Comparison of ENCODE assay signal across 14 cellular contexts in genomic region chr2:46241344-46241743, GRCh38. TPM values are rescaled to one million over a fixed set of nuclear protein-coding genes. Genes with fewer than 3 reads are reported as not detected.
A peak's percentile ranks its signal among the peaks of the same experiment; 100 is the strongest.
DNase-seq lines count a peak whose midpoint lies in the region; ATAC-seq and TF ChIP-seq lines count a peak whose summit lies in the region.
"Had no signal": no experiment of that assay in that cellular context is flagged by ENCODE, and none has a peak within 500 bp of the region (broad histone marks: within the 10 kb centered on the region; RNA-seq: fewer than 3 reads in every experiment).

No MANE protein-coding gene starts in this region.

- TF ChIP-seq POLR2A in adrenal gland (IDR thresholded peaks at IDR 0.05), result no peak

- no peak overlapping the region for H3K4me3 ChIP-seq in choroid plexus epithelial cell (ENCODE audit: low read depth, low read length)
- no peak overlapping the region for H3K4me3 ChIP-seq in MG63
- no peak overlapping the region for H3K4me3 ChIP-seq in adrenal gland
- H3K4me3 ChIP-seq: BLaER1, thyroid gland had no signal

- no peak overlapping the region for H3K27ac ChIP-seq in adrenal gland
- H3K27ac ChIP-seq: BLaER1, thyroid gland had no signal

- ATAC-seq in GM21528 (IDR thresholded peaks at IDR 0.05; ENCODE audit: low FRiP score, unreplicated experiment), result no peak
- ATAC-seq: T-helper 17 cell had no signal

- DNase-seq in A172 (ENCODE audit: low spot score) (peak; percentile 45), ELR (ENCODE audit: low read depth) (peak; percentile 61), NCI-H2196 treated with DMSO at 0.1 percent for 48 hours (lab: John Stamatoyannopoulos, UW; ENCODE audit: unreplicated experiment) (peak; percentile 65), choroid plexus epithelial cell (ENCODE audit: low read depth) (peak; percentile 46), MG63 (no peak), adrenal gland (no peak), inferior parietal cortex (ENCODE audit: extremely low spot score) (no peak)
- DNase-seq: activated naive CD8-positive, alpha-beta T cell treated with anti-CD3 and anti-CD28 coated beads, Interleukin-2, amount 10 ng/mL, durations not matched to agents 7 days and 5 days; NCI-H82; right cardiac atrium; T-helper 17 cell; thyroid gland had no signal

- intact Hi-C loops in adrenal gland (cut with DNase I), result no loop called here

- H3K4me1 ChIP-seq in adrenal gland (replicated peaks in 1 of 2), result no peaks in the 10 kb centered on the region
- H3K4me1 ChIP-seq: thyroid gland had no signal

- no peaks in the 10 kb centered on the region for H3K36me3 ChIP-seq in MG63
- H3K36me3 ChIP-seq in adrenal gland (replicated peaks in 1 of 2), result no peaks in the 10 kb centered on the region
- H3K36me3 ChIP-seq: BLaER1, thyroid gland had no signal

- H3K27me3 ChIP-seq in MG63, result no peaks in the 10 kb centered on the region
- H3K27me3 ChIP-seq in adrenal gland, result no peaks in the 10 kb centered on the region
- H3K27me3 ChIP-seq: BLaER1, thyroid gland had no signal

- TF ChIP-seq CTCF in choroid plexus epithelial cell (conservative IDR thresholded peaks at IDR 0.05; ENCODE audit: low read depth, low read length) (no peak), adrenal gland (IDR thresholded peaks at IDR 0.05) (no peak)

- 51 to 60% (median 55%) methylated on average over 1 to 2 of the region's 2 CpGs for WGBS in adrenal gland, 4 donors

- no peaks in the 10 kb centered on the region for H3K9me3 ChIP-seq in MG63
- no peaks in the 10 kb centered on the region for H3K9me3 ChIP-seq in adrenal gland (replicated peaks in 1 of 3)
- H3K9me3 ChIP-seq: thyroid gland had no signal

RNA-seq across cellular contexts. Expression of gene EPAS1, which starts 55.9 kb away (rescaled TPM):
- 8.0 and 14.0 TPM in 2 replicates for total RNA-seq in A172 (2014; rRNA removed; shearing (Covaris generic))
- total RNA-seq in MG63 (2014; rRNA removed; shearing (Covaris generic); ENCODE audit: low replicate concordance), result 27.6 and 46.1 TPM in 2 replicates
- total RNA-seq in adrenal gland, result 100 to 1,000 TPM; 124 to 307 (median 237) TPM
- 100 to 1,000 TPM in 1 of 3 donors, 10 to 100 TPM in 2; 62.0 to 178 (median 65.2) TPM for polyA plus RNA-seq in adrenal gland

Comparison
In these comparisons a context has a peak if more than half of its experiments do, and no peak if none do; other contexts are left out.
1. DNase-seq: peak in A172 (single experiment), ELR (single experiment), NCI-H2196 treated with DMSO at 0.1 percent for 48 hours (single experiment) and choroid plexus epithelial cell (single experiment); none in MG63 (single experiment), adrenal gland (0 of 7) and inferior parietal cortex (single experiment).